In genomic region chr2:222451270-222451674, GRCh38 we compare ENCODE assay signal across 12 cellular contexts. TPM values are rescaled to one million over a fixed set of nuclear protein-coding genes. Genes with fewer than 3 reads are reported as not detected.
A peak's percentile ranks its signal among the peaks of the same experiment; 100 is the strongest.
DNase-seq lines count a peak whose midpoint lies in the region; ATAC-seq and TF ChIP-seq lines count a peak whose summit lies in the region.
"Had no signal": no experiment of that assay in that cellular context is flagged by ENCODE, and none has a peak within 500 bp of the region (broad histone marks: within the 10 kb centered on the region; RNA-seq: fewer than 3 reads in every experiment).

No MANE protein-coding gene starts in this region.

- no peak overlapping the region for H3K27ac ChIP-seq in smooth muscle cell (ENCODE audit: low read depth)
- H3K27ac ChIP-seq: KMS-11 had no signal

- H3K9me3 ChIP-seq in smooth muscle cell (replicated peaks; ENCODE audit: low read depth) = no peaks in the 10 kb centered on the region

- peak; percentile 22 to 71 for ATAC-seq in activated naive CD4-positive, alpha-beta T cell treated with anti-CD3 and anti-CD28 coated beads, Interleukin-2, amount 50 U/mL, for 72 hours
- peak; percentile 99 for ATAC-seq in GM21737 (IDR thresholded peaks at IDR 0.05; ENCODE audit: unreplicated experiment)
- peak; percentile 100 for ATAC-seq in HG03558 (IDR thresholded peaks at IDR 0.05; ENCODE audit: extremely low read depth, unreplicated experiment)

- no peaks in the 10 kb centered on the region for H3K4me1 Mint-ChIP-seq in activated naive CD4-positive, alpha-beta T cell treated with anti-CD3 and anti-CD28 coated beads, Interleukin-2, amount 10 ng/mL, durations not matched to agents 7 days and 5 days

- H3K4me3 ChIP-seq in smooth muscle cell = no peak overlapping the region

- H2AFZ ChIP-seq in smooth muscle cell (ENCODE audit: low read depth) = no peak overlapping the region

- no peaks in the 10 kb centered on the region for H3K36me3 Mint-ChIP-seq in activated naive CD4-positive, alpha-beta T cell treated with anti-CD3 and anti-CD28 coated beads, Interleukin-2, amount 50 U/mL, for 72 hours
- H3K36me3 Mint-ChIP-seq in activated naive CD4-positive, alpha-beta T cell treated with anti-CD3 and anti-CD28 coated beads, Interleukin-2, amount 10 ng/mL, durations not matched to agents 7 days and 5 days = no peaks in the 10 kb centered on the region

- no peak overlapping the region for H3K4me3 Mint-ChIP-seq in activated naive CD4-positive, alpha-beta T cell treated with anti-CD3 and anti-CD28 coated beads, Interleukin-2, amount 10 ng/mL, durations not matched to agents 7 days and 5 days

- H3K27me3 ChIP-seq in smooth muscle cell (ENCODE audit: low read depth) = no peaks in the 10 kb centered on the region

- peak overlapping the region; percentile 12 for H3K4me2 ChIP-seq in smooth muscle cell
- H3K4me2 ChIP-seq: KMS-11 had no signal

- H3K79me2 ChIP-seq in smooth muscle cell (ENCODE audit: low read depth) = no peaks in the 10 kb centered on the region

- TF ChIP-seq CTCF in smooth muscle cell (IDR thresholded peaks at IDR 0.05; ENCODE audit: borderline replicate concordance, insufficient read depth, poor library complexity, severe bottlenecking) = no peak

- no peak overlapping the region for H3K27ac Mint-ChIP-seq in activated naive CD4-positive, alpha-beta T cell treated with anti-CD3 and anti-CD28 coated beads, Interleukin-2, amount 50 U/mL, for 72 hours
- no peak overlapping the region for H3K27ac Mint-ChIP-seq in activated naive CD4-positive, alpha-beta T cell treated with anti-CD3 and anti-CD28 coated beads, Interleukin-2, amount 10 ng/mL, durations not matched to agents 7 days and 5 days

- no peaks in the 10 kb centered on the region for H4K20me1 ChIP-seq in smooth muscle cell (ENCODE audit: low read depth)

- H3K4me1 ChIP-seq in smooth muscle cell (ENCODE audit: low read depth) = no peaks in the 10 kb centered on the region

- no peak for DNase-seq in activated naive CD4-positive, alpha-beta T cell treated with anti-CD3 and anti-CD28 coated beads, Interleukin-2, amount 50 U/mL, for 72 hours (ENCODE audit: low spot score in 2 of 2)
- no peak for DNase-seq in activated naive CD4-positive, alpha-beta T cell treated with anti-CD3 and anti-CD28 coated beads, Interleukin-2, amount 10 ng/mL, durations not matched to agents 7 days and 5 days
- DNase-seq in smooth muscle cell (lab: John Stamatoyannopoulos, UW; ENCODE audit: unreplicated experiment) (no peak), NCI-H187 treated with DMSO at 0.1 percent for 48 hours (lab: John Stamatoyannopoulos, UW) (no peak), Ammon's horn (ENCODE audit: low spot score) (no peak), islet precursor cell (no peak)
- DNase-seq: cortex of kidney had no signal

- 25% methylated on average over 5 of the region's 5 CpGs for WGBS in smooth muscle cell (ENCODE audit: low lambda C conversion rate)

- no peaks in the 10 kb centered on the region for H3F3A ChIP-seq in smooth muscle cell (ENCODE audit: low read depth)

- H3K9ac ChIP-seq in smooth muscle cell (ENCODE audit: low read depth) = no peak overlapping the region
- H3K9ac ChIP-seq: KMS-11 had no signal

- H3K27me3 Mint-ChIP-seq in activated naive CD4-positive, alpha-beta T cell treated with anti-CD3 and anti-CD28 coated beads, Interleukin-2, amount 10 ng/mL, durations not matched to agents 7 days and 5 days = peaks cover 4% of the 10 kb centered on the region

- CTCF ChIA-PET in activated naive CD4-positive, alpha-beta T cell treated with anti-CD3 and anti-CD28 coated beads, Interleukin-2, amount 10 ng/mL, durations not matched to agents 7 days and 5 days (lab: Charles Lee) = no interaction called here

- H3K9me3 Mint-ChIP-seq in activated naive CD4-positive, alpha-beta T cell treated with anti-CD3 and anti-CD28 coated beads, Interleukin-2, amount 50 U/mL, for 72 hours = peaks cover 0 to 4% of the 10 kb centered on the region in 2 donors
- no peaks in the 10 kb centered on the region for H3K9me3 Mint-ChIP-seq in activated naive CD4-positive, alpha-beta T cell treated with anti-CD3 and anti-CD28 coated beads, Interleukin-2, amount 10 ng/mL, durations not matched to agents 7 days and 5 days

- no peaks in the 10 kb centered on the region for H3K36me3 ChIP-seq in smooth muscle cell (ENCODE audit: low read depth)

RNA-seq across cellular contexts. Expression of gene SGPP2, which starts 26.9 kb away (rescaled TPM):
- 1 to 10 TPM; 1.3 to 10.0 TPM for total RNA-seq in activated naive CD4-positive, alpha-beta T cell treated with anti-CD3 and anti-CD28 coated beads, Interleukin-2, amount 50 U/mL, for 72 hours
- total RNA-seq in smooth muscle cell = 1.4 and 1.5 TPM in 2 replicates
- 0.30 and 0.66 TPM in 2 replicates for polyA plus RNA-seq in smooth muscle cell
- total RNA-seq: lung microvascular endothelial cell had no signal
- polyA plus RNA-seq: BJ had no signal

Comparison
In these comparisons a context has a peak if more than half of its experiments do, and no peak if none do; other contexts are left out.
1. ATAC-seq: peak in every context shown above with its lines; median percentile 100 in HG03558; 99 in GM21737; 46 in activated naive CD4-positive, alpha-beta T cell treated with anti-CD3 and anti-CD28 coated beads, Interleukin-2, amount 50 U/mL, for 72 hours.